Comparison of ENCODE assay signal across 8 cellular contexts in the genomic region with DNA sequence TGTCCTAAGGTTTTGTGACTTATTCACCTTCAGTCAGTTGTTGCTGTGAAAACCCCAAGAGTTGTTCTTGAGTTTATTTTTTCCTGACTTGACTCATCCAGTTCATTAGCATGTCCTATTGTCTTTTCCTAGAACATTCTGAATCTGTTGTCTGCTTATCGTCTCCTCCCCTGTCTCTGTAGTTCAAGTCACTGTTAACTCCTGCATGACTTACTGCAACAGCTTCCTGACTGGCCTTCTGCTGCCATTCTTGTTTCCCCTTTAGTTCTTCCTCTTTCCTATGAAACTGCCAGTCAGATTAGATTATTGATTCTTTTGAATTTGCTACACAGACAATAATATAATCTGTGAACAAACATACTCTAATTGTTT.
DNase-seq lines count a peak whose midpoint lies in the region; ATAC-seq and TF ChIP-seq lines count a peak whose summit lies in the region.

No MANE protein-coding gene starts in this region.

- DNase-seq in astrocyte of the hippocampus (ENCODE audit: low read depth, low spot score): peak; percentile 42
- DNase-seq in lower lobe of right lung: no peak
- DNase-seq in posterior cingulate gyrus: no peak
- DNase-seq in stimulated activated CD8-positive, alpha-beta memory T cell treated with anti-CD3 and anti-CD28 coated beads, Interleukin-4, amount 100 ng/mL, for 48 hours: no peak
- DNase-seq in NCI-H510A treated with DMSO at 0.1 percent for 48 hours (lab: John Stamatoyannopoulos, UW): no peak
- DNase-seq in cerebellar nuclear complex (lab: John Stamatoyannopoulos, UW): no peak

- no peak for TF ChIP-seq CTCF in lower lobe of right lung (IDR thresholded peaks at IDR 0.05)

- no peak overlapping the region for H3K4me3 ChIP-seq in lower lobe of right lung

- H3K9me3 ChIP-seq in lower lobe of right lung: no peaks in the 10 kb centered on the region

- H3K4me1 ChIP-seq in lower lobe of right lung: peaks cover 18% of the 10 kb centered on the region

- no peaks in the 10 kb centered on the region for H3K27me3 ChIP-seq in lower lobe of right lung (ENCODE audit: low read depth)

- peak overlapping the region; percentile 46 for H3K27ac ChIP-seq in lower lobe of right lung

- intact Hi-C loops in lower lobe of right lung (cut with DNase I): no loop called here
- intact Hi-C loops in posterior cingulate gyrus (cut with DNase I): no loop called here

- H3K36me3 ChIP-seq in lower lobe of right lung: peaks cover 6% of the 10 kb centered on the region

- peak; percentile 51 for ATAC-seq in GM18519 (IDR thresholded peaks at IDR 0.05; ENCODE audit: low FRiP score, unreplicated experiment)
- peak; percentile 58 for ATAC-seq in HG03460 (IDR thresholded peaks at IDR 0.05; ENCODE audit: unreplicated experiment)
- ATAC-seq in lower lobe of right lung: peak; percentile 54 to 72
